ENCODE assay signal across 13 cellular contexts in the genomic region with DNA sequence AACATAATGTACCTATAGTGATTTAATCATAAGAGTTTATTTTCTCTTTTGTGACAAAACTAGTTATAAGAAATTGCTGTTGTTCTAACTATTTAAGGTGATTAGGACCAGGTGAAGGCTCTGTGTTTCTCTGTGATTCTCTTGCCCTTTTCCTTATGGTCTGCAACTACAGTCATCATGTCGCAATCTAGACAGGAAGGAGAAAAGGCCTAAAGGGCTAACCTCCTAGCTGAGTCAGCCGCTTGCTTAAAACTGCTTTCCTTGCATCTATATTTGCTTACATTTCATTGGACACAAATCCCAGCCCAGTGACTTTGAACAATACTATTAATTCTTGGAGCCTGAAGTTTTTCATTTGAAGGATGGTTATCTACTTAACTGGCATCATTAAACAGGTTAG.
A peak's percentile ranks its signal among the peaks of the same experiment; 100 is the strongest.
DNase-seq lines count a peak whose midpoint lies in the region; ATAC-seq and TF ChIP-seq lines count a peak whose summit lies in the region.
"Had no signal": no experiment of that assay in that cellular context is flagged by ENCODE, and none has a peak within 500 bp of the region (broad histone marks: within the 10 kb centered on the region; RNA-seq: fewer than 3 reads in every experiment).

No MANE protein-coding gene starts in this region.

- CTCF ChIA-PET in PC-3 (lab: Charles Lee): no interaction called here
- CTCF ChIA-PET in activated CD4-positive, alpha-beta memory T cell treated with anti-CD3 and anti-CD28 coated beads, Interleukin-2, amount 10 ng/mL, durations not matched to agents 7 days and 5 days (lab: Charles Lee): interaction anchor here (1.2 kb wide), 1 partner anchor 20 kb away, joined by 7 read pairs; no protein-coding TSS in a partner anchor
- CTCF ChIA-PET in activated CD4-positive, alpha-beta T cell treated with anti-CD3 and anti-CD28 coated beads for 36 hours (lab: Charles Lee): interaction anchor here (1.2 to 1.6 kb wide), 2 partner anchors 17 to 66 kb away, joined by 3 read pairs; no protein-coding TSS in a partner anchor

- ATAC-seq in PC-3: peak; percentile 92
- no peak for ATAC-seq in activated CD4-positive, alpha-beta T cell treated with anti-CD3 and anti-CD28 coated beads for 36 hours
- ATAC-seq: activated CD4-positive, CD25-positive, alpha-beta regulatory T cell treated with anti-CD3 and anti-CD28 coated beads, Interleukin-2, amount 50 U/mL, for 24 hours; body of pancreas had no signal

- no peak overlapping the region for H3K4me3 Mint-ChIP-seq in activated CD4-positive, alpha-beta memory T cell treated with anti-CD3 and anti-CD28 coated beads, Interleukin-2, amount 10 ng/mL, durations not matched to agents 7 days and 5 days
- no peak overlapping the region for H3K4me3 Mint-ChIP-seq in activated CD4-positive, alpha-beta T cell treated with anti-CD3 and anti-CD28 coated beads for 36 hours

- H3K27ac ChIP-seq in PC-3 (ENCODE audit: low read length) (peak overlapping the region; percentile 78), parathyroid adenoma (peak overlapping the region; percentile 70)
- H3K27ac ChIP-seq: body of pancreas, upper lobe of left lung had no signal

- no peaks in the 10 kb centered on the region for H3K9me2 ChIP-seq in PC-3 (replicated peaks; ENCODE audit: low read length)

- no peaks in the 10 kb centered on the region for H3F3A ChIP-seq in PC-3 (ENCODE audit: low read length, unreplicated experiment)

- H3K9me3 ChIP-seq in PC-3 (ENCODE audit: low read length) (no peaks in the 10 kb centered on the region), parathyroid adenoma (ENCODE audit: control insufficient read depth, low read length) (no peaks in the 10 kb centered on the region)
- H3K9me3 ChIP-seq: body of pancreas, upper lobe of left lung had no signal

- H3K9ac ChIP-seq in PC-3 (ENCODE audit: low read length) (no peak overlapping the region), parathyroid adenoma (no peak overlapping the region)

- H3K9me3 Mint-ChIP-seq in activated CD4-positive, alpha-beta memory T cell treated with anti-CD3 and anti-CD28 coated beads, Interleukin-2, amount 10 ng/mL, durations not matched to agents 7 days and 5 days: no peaks in the 10 kb centered on the region
- no peaks in the 10 kb centered on the region for H3K9me3 Mint-ChIP-seq in activated CD4-positive, alpha-beta T cell treated with anti-CD3 and anti-CD28 coated beads for 36 hours (ENCODE audit: low read depth)

- H3K4me1 ChIP-seq in PC-3 (ENCODE audit: insufficient read depth, low read length) (peaks cover 18% of the 10 kb centered on the region), parathyroid adenoma (peaks cover 9% of the 10 kb centered on the region)
- H3K4me1 ChIP-seq: upper lobe of left lung had no signal

- H3K79me2 ChIP-seq in PC-3 (ENCODE audit: low read length) (no peaks in the 10 kb centered on the region), parathyroid adenoma (no peaks in the 10 kb centered on the region)

- peaks cover 22% of the 10 kb centered on the region for H3K4me1 Mint-ChIP-seq in activated CD4-positive, alpha-beta memory T cell treated with anti-CD3 and anti-CD28 coated beads, Interleukin-2, amount 10 ng/mL, durations not matched to agents 7 days and 5 days
- H3K4me1 Mint-ChIP-seq in activated CD4-positive, alpha-beta T cell treated with anti-CD3 and anti-CD28 coated beads for 36 hours: peaks cover 10% of the 10 kb centered on the region

- TF ChIP-seq CTCF in PC-3 (conservative IDR thresholded peaks at IDR 0.05; ENCODE audit: low read depth, low read length): no peak
- TF ChIP-seq CTCF in parathyroid adenoma (IDR thresholded peaks at IDR 0.05): no peak

- H3K36me3 Mint-ChIP-seq in activated CD4-positive, alpha-beta memory T cell treated with anti-CD3 and anti-CD28 coated beads, Interleukin-2, amount 10 ng/mL, durations not matched to agents 7 days and 5 days (ENCODE audit: low read depth): peaks cover 41% of the 10 kb centered on the region
- peaks cover 28% of the 10 kb centered on the region for H3K36me3 Mint-ChIP-seq in activated CD4-positive, alpha-beta T cell treated with anti-CD3 and anti-CD28 coated beads for 36 hours (ENCODE audit: low read depth)

- H3K27me3 ChIP-seq in PC-3 (ENCODE audit: low read length): no peaks in the 10 kb centered on the region
- H3K27me3 ChIP-seq in parathyroid adenoma (ENCODE audit: control insufficient read depth, insufficient read depth, low read length): no peaks in the 10 kb centered on the region
- H3K27me3 ChIP-seq: body of pancreas, upper lobe of left lung had no signal

- DNase-seq in GM04503 (ENCODE audit: low read depth): peak; percentile 53
- peak; percentile 70 for DNase-seq in PC-3
- DNase-seq in fibroblast of gingiva (ENCODE audit: low read depth): peak; percentile 80
- DNase-seq in activated CD4-positive, alpha-beta memory T cell treated with anti-CD3 and anti-CD28 coated beads, Interleukin-2, amount 10 ng/mL, durations not matched to agents 7 days and 5 days: no peak
- no peak for DNase-seq in NCI-H1694 treated with DMSO at 0.1 percent for 48 hours (lab: John Stamatoyannopoulos, UW)
- DNase-seq in NAMALWA (ENCODE audit: low spot score): no peak
- DNase-seq in activated CD4-positive, alpha-beta T cell treated with anti-CD3 and anti-CD28 coated beads for 36 hours: no peak
- DNase-seq: islet precursor cell, NCI-H526, upper lobe of left lung had no signal

- no TSS peak for BruUV-seq in PC-3 (replicated peaks; lab: Mats Ljungman, UMichigan)

- H3K4me2 ChIP-seq in PC-3 (ENCODE audit: low read length) (peak overlapping the region; percentile 61), parathyroid adenoma (ENCODE audit: low read length) (no peak overlapping the region)

- intact Hi-C loops in PC-3 (cut with micrococcal nuclease): no loop called here
- intact Hi-C loops in activated CD4-positive, alpha-beta T cell treated with anti-CD3 and anti-CD28 coated beads for 36 hours (cut with DNase I, micrococcal nuclease): no loop called here

- no peaks in the 10 kb centered on the region for H4K20me1 ChIP-seq in PC-3 (ENCODE audit: low read length)

- no peak overlapping the region for H2AFZ ChIP-seq in PC-3 (ENCODE audit: low read length)
- peak overlapping the region; percentile 19 for H2AFZ ChIP-seq in parathyroid adenoma

- no peaks in the 10 kb centered on the region for H3K36me3 ChIP-seq in PC-3 (ENCODE audit: low read depth, low read length)
- H3K36me3 ChIP-seq in parathyroid adenoma (ENCODE audit: control insufficient read depth, insufficient read depth, low read length): no peaks in the 10 kb centered on the region

- no peaks in the 10 kb centered on the region for H3K27me3 Mint-ChIP-seq in activated CD4-positive, alpha-beta memory T cell treated with anti-CD3 and anti-CD28 coated beads, Interleukin-2, amount 10 ng/mL, durations not matched to agents 7 days and 5 days
- no peaks in the 10 kb centered on the region for H3K27me3 Mint-ChIP-seq in activated CD4-positive, alpha-beta T cell treated with anti-CD3 and anti-CD28 coated beads for 36 hours

- POLR2A ChIA-PET in PC-3 (lab: Charles Lee; ENCODE audit: unreplicated experiment): interaction anchor here (0.7 kb wide), 1 partner anchor 136 kb away, joined by 7 read pairs; no protein-coding TSS in a partner anchor
- POLR2A ChIA-PET in activated CD4-positive, alpha-beta memory T cell treated with anti-CD3 and anti-CD28 coated beads, Interleukin-2, amount 10 ng/mL, durations not matched to agents 7 days and 5 days (lab: Charles Lee): no interaction called here
- POLR2A ChIA-PET in activated CD4-positive, alpha-beta T cell treated with anti-CD3 and anti-CD28 coated beads for 36 hours (lab: Charles Lee): no interaction called here

- no peak overlapping the region for H3K27ac Mint-ChIP-seq in activated CD4-positive, alpha-beta memory T cell treated with anti-CD3 and anti-CD28 coated beads, Interleukin-2, amount 10 ng/mL, durations not matched to agents 7 days and 5 days
- H3K27ac Mint-ChIP-seq in activated CD4-positive, alpha-beta T cell treated with anti-CD3 and anti-CD28 coated beads for 36 hours: no peak overlapping the region

- H3K4me3 ChIP-seq in PC-3 (ENCODE audit: low read length): no peak overlapping the region
- no peak overlapping the region for H3K4me3 ChIP-seq in parathyroid adenoma (ENCODE audit: low read depth, low read length)
- H3K4me3 ChIP-seq: body of pancreas, upper lobe of left lung had no signal

Comparison
In these comparisons a context has a peak if more than half of its experiments do, and no peak if none do; other contexts are left out.
1. DNase-seq: peak in GM04503 (single experiment), PC-3 (single experiment) and fibroblast of gingiva (single experiment); none in activated CD4-positive, alpha-beta memory T cell treated with anti-CD3 and anti-CD28 coated beads, Interleukin-2, amount 10 ng/mL, durations not matched to agents 7 days and 5 days (single experiment), NCI-H1694 treated with DMSO at 0.1 percent for 48 hours (single experiment), NAMALWA (single experiment) and activated CD4-positive, alpha-beta T cell treated with anti-CD3 and anti-CD28 coated beads for 36 hours (single experiment).